Comparison of ENCODE assay signal across 9 cellular contexts in the genomic region with DNA sequence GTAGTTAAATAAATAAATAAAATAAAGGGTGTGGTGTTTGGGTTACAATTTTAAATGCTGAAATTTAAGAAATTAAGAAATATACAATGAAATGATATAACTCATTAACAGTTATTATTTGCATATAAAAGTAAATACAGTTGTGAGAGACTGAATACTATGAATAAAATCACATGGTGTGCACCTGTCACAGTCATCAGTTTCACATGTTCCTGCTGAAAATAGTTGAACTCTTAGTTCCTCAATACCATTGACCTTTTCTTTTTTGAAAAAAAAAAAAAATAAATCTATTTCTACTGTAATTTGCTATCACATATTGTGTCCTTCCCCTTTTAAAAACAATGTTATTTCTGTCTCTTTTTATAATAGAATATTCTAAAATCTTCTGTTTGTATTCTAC.
DNase-seq lines count a peak whose midpoint lies in the region; ATAC-seq and FAIRE-seq lines count a peak whose summit lies in the region.
"Had no signal": no experiment of that assay in that cellular context is flagged by ENCODE, and none has a peak within 500 bp of the region (broad histone marks: within the 10 kb centered on the region; RNA-seq: fewer than 3 reads in every experiment).

No MANE protein-coding gene starts in this region.

- H3K27me3 Mint-ChIP-seq in T-helper 17 cell: peaks cover 30% of the 10 kb centered on the region

- no peak overlapping the region for H3K4me3 Mint-ChIP-seq in T-helper 17 cell

- peaks cover 9% of the 10 kb centered on the region for H3K4me1 Mint-ChIP-seq in T-helper 17 cell

- peaks cover 3% of the 10 kb centered on the region for H3K36me3 Mint-ChIP-seq in T-helper 17 cell (ENCODE audit: low read depth)

- FAIRE-seq in frontal cortex (lab: Jason Lieb, UNC): no peak

- peak overlapping the region; percentile 29 for H3K27ac Mint-ChIP-seq in T-helper 17 cell

- ATAC-seq in GM18520 (IDR thresholded peaks at IDR 0.05; ENCODE audit: unreplicated experiment) (peak; percentile 41), GM21526 (IDR thresholded peaks at IDR 0.05; ENCODE audit: low FRiP score, unreplicated experiment) (peak; percentile 80), HG03060 (IDR thresholded peaks at IDR 0.05; ENCODE audit: low read depth, unreplicated experiment) (peak; percentile 62), T-helper 17 cell (no peak), left ventricle myocardium superior (no peak)

- intact Hi-C loops in left ventricle myocardium superior (cut with micrococcal nuclease): no loop called here

- DNase-seq in T-helper 17 cell: no peak
- DNase-seq in stimulated activated CD4-positive, alpha-beta T cell treated with anti-CD3 and anti-CD28 coated beads, Interleukin-4, amount 100 ng/mL, for 24 hours: no peak
- DNase-seq in NCI-H2029 (lab: John Stamatoyannopoulos, UW): no peak
- DNase-seq in frontal cortex (ENCODE audit: low spot score in 2 of 2): no peak
- DNase-seq in left ventricle myocardium superior: no peak

- peaks cover 2% of the 10 kb centered on the region for H3K9me3 ChIP-seq in T-helper 17 cell (ENCODE audit: control insufficient read depth, low read length, poor library complexity, severe bottlenecking)
- H3K9me3 ChIP-seq: ascending aorta had no signal

Comparison
In these comparisons a context has a peak if more than half of its experiments do, and no peak if none do; other contexts are left out.
1. ATAC-seq: peak in GM18520 (single experiment), GM21526 (single experiment) and HG03060 (single experiment); none in T-helper 17 cell (single experiment) and left ventricle myocardium superior (single experiment).